In genomic region chr19:7868326-7868670, GRCh38 we compare ENCODE assay signal across 1 cellular context.
TF ChIP-seq lines count a peak whose summit lies in the region.

No MANE protein-coding gene starts in this region.

TF ChIP-seq in SK-N-SH treated with all-trans-retinoic acid at 6 μM for 48 hours, 23 proteins besides CTCF, POLR2A, EP300 and RAD21 (continued from another document):
- TF ChIP-seq POU6F1 (CRISPR knock-in tag; IDR thresholded peaks at IDR 0.05; ENCODE audit: borderline replicate concordance, low read depth) = no peak
- no peak for TF ChIP-seq PPARA (CRISPR knock-in tag; IDR thresholded peaks at IDR 0.05; ENCODE audit: borderline replicate concordance)
TF ChIP-seq in SK-N-SH treated with all-trans-retinoic acid at 6 μM for 48 hours: peak in this region for 0.
